In the genomic region with DNA sequence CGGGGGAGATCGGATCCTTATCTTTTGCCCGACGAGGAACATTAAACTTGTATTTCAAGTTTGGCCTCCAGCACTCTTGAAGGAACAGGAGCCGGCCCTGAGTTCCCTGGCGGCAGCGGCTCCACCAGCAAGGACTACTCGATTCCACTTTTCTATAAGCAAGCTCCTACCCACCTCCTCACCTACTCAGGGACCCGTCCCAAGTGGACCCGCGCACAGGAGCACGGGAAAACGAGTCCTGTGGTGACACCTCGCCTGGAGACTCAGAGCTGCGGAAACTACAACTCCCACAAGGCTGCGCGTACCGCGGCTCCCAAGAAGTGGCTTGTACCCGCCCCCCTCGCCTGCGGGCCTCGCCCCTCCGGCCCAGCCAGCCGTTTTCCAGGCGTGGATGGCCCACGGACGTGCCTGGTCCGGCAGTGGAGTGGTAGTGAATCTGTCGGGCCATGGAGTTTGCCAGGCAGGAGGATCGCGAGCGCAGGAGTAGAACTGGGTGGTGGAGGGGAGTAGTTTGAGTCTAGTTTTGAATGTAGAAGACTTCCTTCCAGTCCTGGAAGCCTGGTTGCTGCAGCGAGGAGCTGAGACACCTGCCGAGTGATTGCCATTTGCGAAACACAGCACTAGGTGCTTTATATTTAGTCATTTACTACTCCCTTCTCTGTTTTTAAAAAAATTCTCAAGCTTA, we compare ENCODE assay signal across 8 cellular contexts. TPM values are rescaled to one million over a fixed set of nuclear protein-coding genes. Genes with fewer than 3 reads are reported as not detected.
DNase-seq lines count a peak whose midpoint lies in the region; ATAC-seq and TF ChIP-seq lines count a peak whose summit lies in the region.

ACP6 (minus strand) TSS at position 206 of the 685 bp plus-strand sequence. CDS start 476 bp downstream, outside the sequence.

- H3K36me3 Mint-ChIP-seq in CD4-positive, CD25-positive, alpha-beta regulatory T cell: no peaks in the 10 kb centered on the region
- H3K36me3 Mint-ChIP-seq in activated CD8-positive, alpha-beta T cell treated with anti-CD3 and anti-CD28 coated beads, Interleukin-2, amount 10 ng/mL, durations not matched to agents 7 days and 5 days (ENCODE audit: low read depth): peaks cover under 1% of the 10 kb centered on the region

- H3K9me3 ChIP-seq in CD4-positive, CD25-positive, alpha-beta regulatory T cell (ENCODE audit: control insufficient read depth in 2 of 2, low read length in 2 of 2): no peaks in the 10 kb centered on the region
- H3K9me3 ChIP-seq in lower lobe of right lung: no peaks in the 10 kb centered on the region

- peak within 1 kb of the TSS; percentile 80 for H3K4me3 ChIP-seq in CD4-positive, CD25-positive, alpha-beta regulatory T cell (ENCODE audit: low read depth, low read length)
- H3K4me3 ChIP-seq in lower lobe of right lung: peak within 1 kb of the TSS; percentile 70

- ATAC-seq in CD4-positive, CD25-positive, alpha-beta regulatory T cell (ENCODE audit: low read depth in 2 of 2): peak; percentile 96 to 97
- ATAC-seq in GM19452 (IDR thresholded peaks at IDR 0.05; ENCODE audit: unreplicated experiment) (peak; percentile 94), HG03575 (IDR thresholded peaks at IDR 0.05; ENCODE audit: extremely low read depth, insufficient number of reproducible peaks, low FRiP score, unreplicated experiment) (peak; percentile 69), lower lobe of right lung (peak; percentile 99)
- ATAC-seq in activated CD8-positive, alpha-beta T cell treated with anti-CD3 and anti-CD28 coated beads, Interleukin-2, amount 10 ng/mL, durations not matched to agents 7 days and 5 days: peak; percentile 96

- peak within 1 kb of the TSS; percentile 53 for H3K27ac ChIP-seq in CD4-positive, CD25-positive, alpha-beta regulatory T cell (ENCODE audit: insufficient read depth, low read length, poor library complexity, severe bottlenecking)
- peak within 1 kb of the TSS; percentile 82 for H3K27ac ChIP-seq in lower lobe of right lung

- POLR2A ChIA-PET in activated CD8-positive, alpha-beta T cell treated with anti-CD3 and anti-CD28 coated beads, Interleukin-2, amount 10 ng/mL, durations not matched to agents 7 days and 5 days (lab: Charles Lee): interaction anchor here (0.8 to 1.1 kb wide), 3 partner anchors 13 to 23 kb away, joined by 3 to 11 read pairs (median 4); no protein-coding TSS in a partner anchor

- TF ChIP-seq CTCF in lower lobe of right lung (IDR thresholded peaks at IDR 0.05): no peak

- peaks cover 38% of the 10 kb centered on the region for H3K27me3 Mint-ChIP-seq in CD4-positive, CD25-positive, alpha-beta regulatory T cell
- H3K27me3 Mint-ChIP-seq in activated CD8-positive, alpha-beta T cell treated with anti-CD3 and anti-CD28 coated beads, Interleukin-2, amount 10 ng/mL, durations not matched to agents 7 days and 5 days (ENCODE audit: low read depth): peaks cover 19% of the 10 kb centered on the region

- peaks cover 16% of the 10 kb centered on the region for H3K4me1 ChIP-seq in CD4-positive, CD25-positive, alpha-beta regulatory T cell (ENCODE audit: control insufficient read depth, insufficient read depth, low read length, poor library complexity, severe bottlenecking)
- H3K4me1 ChIP-seq in lower lobe of right lung: peaks cover 4% of the 10 kb centered on the region

- no peaks in the 10 kb centered on the region for H3K36me3 ChIP-seq in CD4-positive, CD25-positive, alpha-beta regulatory T cell (ENCODE audit: control insufficient read depth, insufficient read depth, low read length)
- no peaks in the 10 kb centered on the region for H3K36me3 ChIP-seq in lower lobe of right lung

- H3K27ac Mint-ChIP-seq in CD4-positive, CD25-positive, alpha-beta regulatory T cell: peak within 1 kb of the TSS; percentile 76 to 92 (median 78)
- H3K27ac Mint-ChIP-seq in activated CD8-positive, alpha-beta T cell treated with anti-CD3 and anti-CD28 coated beads, Interleukin-2, amount 10 ng/mL, durations not matched to agents 7 days and 5 days: peak within 1 kb of the TSS; percentile 86

- H3K4me3 Mint-ChIP-seq in CD4-positive, CD25-positive, alpha-beta regulatory T cell: peak within 1 kb of the TSS; percentile 96 to 99 (median 98)
- H3K4me3 Mint-ChIP-seq in activated CD8-positive, alpha-beta T cell treated with anti-CD3 and anti-CD28 coated beads, Interleukin-2, amount 10 ng/mL, durations not matched to agents 7 days and 5 days: peak within 1 kb of the TSS; percentile 85

- CTCF ChIA-PET in activated CD8-positive, alpha-beta T cell treated with anti-CD3 and anti-CD28 coated beads, Interleukin-2, amount 10 ng/mL, durations not matched to agents 7 days and 5 days (lab: Charles Lee): interaction anchor here (0.8 to 1.5 kb wide), 7 partner anchors 13 to 219 kb away, joined by 3 to 9 read pairs (median 3); no protein-coding TSS in a partner anchor

- DNase-seq in CD4-positive, CD25-positive, alpha-beta regulatory T cell: peak; percentile 81 to 95 (median 82)
- peak; percentile 95 for DNase-seq in NCI-H82 (lab: John Stamatoyannopoulos, UW)
- peak; percentile 93 for DNase-seq in activated CD8-positive, alpha-beta T cell treated with anti-CD3 and anti-CD28 coated beads, Interleukin-2, amount 10 ng/mL, durations not matched to agents 7 days and 5 days
- peak; percentile 79 for DNase-seq in effector CD4-positive, alpha-beta T cell
- DNase-seq in lower lobe of right lung: peak; percentile 98
- DNase-seq in stimulated activated CD4-positive, alpha-beta T cell treated with anti-CD3 and anti-CD28 coated beads, TNF-alpha, amount 100 ng/mL, for 1 hour (ENCODE audit: low read depth in 3 of 3, low spot score in 1 of 3): peak; percentile 58 to 73 (median 71)

- peaks cover 9% of the 10 kb centered on the region for H3K27me3 ChIP-seq in CD4-positive, CD25-positive, alpha-beta regulatory T cell (ENCODE audit: control insufficient read depth, insufficient read depth, low read length)
- H3K27me3 ChIP-seq in lower lobe of right lung (ENCODE audit: low read depth): no peaks in the 10 kb centered on the region

- peaks cover 18 to 36% (median 31%) of the 10 kb centered on the region in 4 donors for H3K4me1 Mint-ChIP-seq in CD4-positive, CD25-positive, alpha-beta regulatory T cell
- H3K4me1 Mint-ChIP-seq in activated CD8-positive, alpha-beta T cell treated with anti-CD3 and anti-CD28 coated beads, Interleukin-2, amount 10 ng/mL, durations not matched to agents 7 days and 5 days (ENCODE audit: low read depth): peaks cover 31% of the 10 kb centered on the region

- peaks cover 0 to 3% (median 0%) of the 10 kb centered on the region in 7 donors for H3K9me3 Mint-ChIP-seq in CD4-positive, CD25-positive, alpha-beta regulatory T cell
- no peaks in the 10 kb centered on the region for H3K9me3 Mint-ChIP-seq in activated CD8-positive, alpha-beta T cell treated with anti-CD3 and anti-CD28 coated beads, Interleukin-2, amount 10 ng/mL, durations not matched to agents 7 days and 5 days (ENCODE audit: insufficient read depth)

- intact Hi-C loops in lower lobe of right lung (cut with DNase I): no loop called here

RNA-seq across cellular contexts. Expression of gene ACP6, which starts in this region (rescaled TPM):
- 12.8 TPM for total RNA-seq in CD4-positive, CD25-positive, alpha-beta regulatory T cell
- 10 to 100 TPM in 3 of 4 donors, 1 to 10 TPM in 1; 8.9 to 18.5 (median 11.6) TPM for polyA plus RNA-seq in CD4-positive, CD25-positive, alpha-beta regulatory T cell
- 10 to 100 TPM; 19.4 to 19.5 TPM for total RNA-seq in activated CD8-positive, alpha-beta T cell treated with anti-CD3 and anti-CD28 coated beads, Interleukin-2, amount 10 ng/mL, durations not matched to agents 7 days and 5 days
- total RNA-seq in lower lobe of right lung: 16.4 TPM

Comparison
In these comparisons a context has a peak if more than half of its experiments do, and no peak if none do; other contexts are left out.
1. Peak in every context shown above with its lines: DNase-seq, ATAC-seq, H3K4me3 ChIP-seq and H3K27ac ChIP-seq.